Comparison of ENCODE assay signal across 27 cellular contexts in genomic region chr16:1398826-1399581, GRCh38. TPM values are rescaled to one million over a fixed set of nuclear protein-coding genes. Genes with fewer than 3 reads are reported as not detected.
DNase-seq lines count a peak whose midpoint lies in the region; ATAC-seq lines count a peak whose summit lies in the region.
"Had no signal": no experiment of that assay in that cellular context is flagged by ENCODE, and none has a peak within 500 bp of the region (broad histone marks: within the 10 kb centered on the region; RNA-seq: fewer than 3 reads in every experiment).

No MANE protein-coding gene starts in this region.

- WGBS in neuronal stem cell (ENCODE audit: extremely low coverage in 2 of 2, insufficient read length in 2 of 2, insufficient replicate concordance in 1 of 2), 2 donors = no CpG with 5 or more reads among the region's 38 CpGs

- H3K9ac ChIP-seq in neuronal stem cell (ENCODE audit: low read depth, low read length, poor library complexity) = peak overlapping the region; percentile 70
- H3K9ac ChIP-seq: KMS-11 had no signal

- H3K27me3 Mint-ChIP-seq in activated naive CD4-positive, alpha-beta T cell treated with anti-CD3 and anti-CD28 coated beads for 36 hours (ENCODE audit: low read depth) = no peaks in the 10 kb centered on the region
- H3K27me3 Mint-ChIP-seq in central memory CD8-positive, alpha-beta T cell = no peaks in the 10 kb centered on the region
- no peaks in the 10 kb centered on the region for H3K27me3 Mint-ChIP-seq in activated CD8-positive, alpha-beta T cell treated with anti-CD3 and anti-CD28 coated beads, Interleukin-2, amount 10 ng/mL, durations not matched to agents 7 days and 5 days (ENCODE audit: low read depth)
- H3K27me3 Mint-ChIP-seq: CD4-positive, alpha-beta memory T cell had no signal

- H3K4ac ChIP-seq in neuronal stem cell (ENCODE audit: low read length) = no peak overlapping the region

- peak overlapping the region; percentile 53 for H3K27ac Mint-ChIP-seq in activated naive CD4-positive, alpha-beta T cell treated with anti-CD3 and anti-CD28 coated beads for 36 hours
- peak overlapping the region in 1 of 2 donors; percentile 46 for H3K27ac Mint-ChIP-seq in activated naive CD4-positive, alpha-beta T cell treated with anti-CD3 and anti-CD28 coated beads, Interleukin-2, amount 50 U/mL, for 72 hours
- H3K27ac Mint-ChIP-seq in central memory CD8-positive, alpha-beta T cell (ENCODE audit: low read depth) = peak overlapping the region; percentile 44
- no peak overlapping the region for H3K27ac Mint-ChIP-seq in activated CD8-positive, alpha-beta T cell treated with anti-CD3 and anti-CD28 coated beads, Interleukin-2, amount 10 ng/mL, durations not matched to agents 7 days and 5 days
- no peak overlapping the region for H3K27ac Mint-ChIP-seq in stimulated activated effector memory CD8-positive, alpha-beta T cell treated with anti-CD3 and anti-CD28 coated beads, Interleukin-12 subunit alpha, Interleukin-12 subunit beta, amount 100 ng/mL, for 72 hours
- H3K27ac Mint-ChIP-seq: CD4-positive, alpha-beta memory T cell; GM23338 had no signal

- H3K4me3 ChIP-seq in neuronal stem cell (ENCODE audit: low read length in 2 of 2) = no peak overlapping the region
- H3K4me3 ChIP-seq: GM23338, SJCRH30 had no signal

- H3K27ac ChIP-seq in neuronal stem cell (replicated peaks; ENCODE audit: low read length) = no peak overlapping the region
- H3K27ac ChIP-seq: KMS-11, SJCRH30 had no signal

- no peaks in the 10 kb centered on the region for H3K4me1 Mint-ChIP-seq in activated naive CD4-positive, alpha-beta T cell treated with anti-CD3 and anti-CD28 coated beads for 36 hours (ENCODE audit: low read depth)
- H3K4me1 Mint-ChIP-seq in central memory CD8-positive, alpha-beta T cell = peaks cover 11% of the 10 kb centered on the region
- no peaks in the 10 kb centered on the region for H3K4me1 Mint-ChIP-seq in activated CD8-positive, alpha-beta T cell treated with anti-CD3 and anti-CD28 coated beads, Interleukin-2, amount 10 ng/mL, durations not matched to agents 7 days and 5 days (ENCODE audit: low read depth)
- H3K4me1 Mint-ChIP-seq in stimulated activated effector memory CD8-positive, alpha-beta T cell treated with anti-CD3 and anti-CD28 coated beads, Interleukin-12 subunit alpha, Interleukin-12 subunit beta, amount 100 ng/mL, for 72 hours = peaks cover 16% of the 10 kb centered on the region
- H3K4me1 Mint-ChIP-seq: GM23338 had no signal

- peaks cover 11% of the 10 kb centered on the region for H3K79me1 ChIP-seq in neuronal stem cell (ENCODE audit: low read depth, low read length)

- no peaks in the 10 kb centered on the region for H3K4me1 ChIP-seq in neuronal stem cell (ENCODE audit: control insufficient read depth in 2 of 2, insufficient read depth in 1 of 2, low read depth in 1 of 2, low read length in 2 of 2)
- H3K4me1 ChIP-seq: SJCRH30 had no signal

- no peak overlapping the region for H2AFZ ChIP-seq in neuronal stem cell (ENCODE audit: low read length)
- H2AFZ ChIP-seq: GM23338 had no signal

- H3K27me3 ChIP-seq in neuronal stem cell (ENCODE audit: control insufficient read depth in 3 of 3, insufficient read depth in 3 of 3, low read depth in 1 of 3, low read length in 3 of 3) = no peaks in the 10 kb centered on the region
- H3K27me3 ChIP-seq: SJCRH30 had no signal

- H2BK12ac ChIP-seq in neuronal stem cell (ENCODE audit: low read length) = peak overlapping the region; percentile 30

- H3K4me2 ChIP-seq in neuronal stem cell (ENCODE audit: insufficient read depth, low read length, poor library complexity, severe bottlenecking) = no peak overlapping the region
- H3K4me2 ChIP-seq: GM23338, KMS-11 had no signal

- ATAC-seq in activated naive CD4-positive, alpha-beta T cell treated with anti-CD3 and anti-CD28 coated beads, Interleukin-2, amount 50 U/mL, for 72 hours = no peak
- ATAC-seq in central memory CD8-positive, alpha-beta T cell (replicated peaks; ENCODE audit: extremely low read depth, poor library complexity, severe bottlenecking) = no peak
- no peak for ATAC-seq in activated CD8-positive, alpha-beta T cell treated with anti-CD3 and anti-CD28 coated beads, Interleukin-2, amount 10 ng/mL, durations not matched to agents 7 days and 5 days
- no peak for ATAC-seq in stimulated activated effector memory CD8-positive, alpha-beta T cell treated with anti-CD3 and anti-CD28 coated beads, Interleukin-12 subunit alpha, Interleukin-12 subunit beta, amount 100 ng/mL, for 72 hours
- ATAC-seq: GM23338 had no signal

- H3K36me3 ChIP-seq in neuronal stem cell (replicated peaks in 1 of 2; ENCODE audit: control insufficient read depth in 2 of 2, insufficient read depth in 2 of 2, low read length in 2 of 2) = peaks cover 24 to 25% of the 10 kb centered on the region in 2 donors
- H3K36me3 ChIP-seq: SJCRH30 had no signal

- CTCF ChIA-PET in activated naive CD4-positive, alpha-beta T cell treated with anti-CD3 and anti-CD28 coated beads for 36 hours (lab: Charles Lee) = no interaction called here
- CTCF ChIA-PET in activated CD8-positive, alpha-beta T cell treated with anti-CD3 and anti-CD28 coated beads, Interleukin-2, amount 10 ng/mL, durations not matched to agents 7 days and 5 days (lab: Charles Lee) = no interaction called here

- H2BK15ac ChIP-seq in neuronal stem cell (ENCODE audit: low read length) = no peak overlapping the region

- H3K23ac ChIP-seq in neuronal stem cell (ENCODE audit: low read depth, low read length, poor library complexity) = peak overlapping the region; percentile 73

- H3K9me3 Mint-ChIP-seq in activated naive CD4-positive, alpha-beta T cell treated with anti-CD3 and anti-CD28 coated beads for 36 hours = no peaks in the 10 kb centered on the region
- H3K9me3 Mint-ChIP-seq in activated naive CD4-positive, alpha-beta T cell treated with anti-CD3 and anti-CD28 coated beads, Interleukin-2, amount 50 U/mL, for 72 hours = no peaks in the 10 kb centered on the region
- no peaks in the 10 kb centered on the region for H3K9me3 Mint-ChIP-seq in central memory CD8-positive, alpha-beta T cell
- H3K9me3 Mint-ChIP-seq in activated CD8-positive, alpha-beta T cell treated with anti-CD3 and anti-CD28 coated beads, Interleukin-2, amount 10 ng/mL, durations not matched to agents 7 days and 5 days (ENCODE audit: insufficient read depth) = no peaks in the 10 kb centered on the region
- no peaks in the 10 kb centered on the region for H3K9me3 Mint-ChIP-seq in stimulated activated effector memory CD8-positive, alpha-beta T cell treated with anti-CD3 and anti-CD28 coated beads, Interleukin-12 subunit alpha, Interleukin-12 subunit beta, amount 100 ng/mL, for 72 hours
- H3K9me3 Mint-ChIP-seq: CD4-positive, alpha-beta memory T cell; GM23338 had no signal

- peaks cover 7% of the 10 kb centered on the region for H3K36me3 Mint-ChIP-seq in activated naive CD4-positive, alpha-beta T cell treated with anti-CD3 and anti-CD28 coated beads for 36 hours (ENCODE audit: low read depth)
- H3K36me3 Mint-ChIP-seq in activated naive CD4-positive, alpha-beta T cell treated with anti-CD3 and anti-CD28 coated beads, Interleukin-2, amount 50 U/mL, for 72 hours = no peaks in the 10 kb centered on the region
- peaks cover 48% of the 10 kb centered on the region for H3K36me3 Mint-ChIP-seq in central memory CD8-positive, alpha-beta T cell (ENCODE audit: insufficient read depth)
- H3K36me3 Mint-ChIP-seq in activated CD8-positive, alpha-beta T cell treated with anti-CD3 and anti-CD28 coated beads, Interleukin-2, amount 10 ng/mL, durations not matched to agents 7 days and 5 days (ENCODE audit: low read depth) = peaks cover 14% of the 10 kb centered on the region
- peaks cover 54% of the 10 kb centered on the region for H3K36me3 Mint-ChIP-seq in stimulated activated effector memory CD8-positive, alpha-beta T cell treated with anti-CD3 and anti-CD28 coated beads, Interleukin-12 subunit alpha, Interleukin-12 subunit beta, amount 100 ng/mL, for 72 hours

- H3K18ac ChIP-seq in neuronal stem cell (ENCODE audit: low read length) = no peak overlapping the region

- no peak overlapping the region for H2AK5ac ChIP-seq in neuronal stem cell (ENCODE audit: low read depth, low read length)

- H3K4me3 Mint-ChIP-seq in activated naive CD4-positive, alpha-beta T cell treated with anti-CD3 and anti-CD28 coated beads for 36 hours = no peak overlapping the region
- H3K4me3 Mint-ChIP-seq in central memory CD8-positive, alpha-beta T cell = no peak overlapping the region
- no peak overlapping the region for H3K4me3 Mint-ChIP-seq in activated CD8-positive, alpha-beta T cell treated with anti-CD3 and anti-CD28 coated beads, Interleukin-2, amount 10 ng/mL, durations not matched to agents 7 days and 5 days
- no peak overlapping the region for H3K4me3 Mint-ChIP-seq in stimulated activated effector memory CD8-positive, alpha-beta T cell treated with anti-CD3 and anti-CD28 coated beads, Interleukin-12 subunit alpha, Interleukin-12 subunit beta, amount 100 ng/mL, for 72 hours
- H3K4me3 Mint-ChIP-seq: CD4-positive, alpha-beta memory T cell; GM23338 had no signal

- peak overlapping the region; percentile 38 for H3K14ac ChIP-seq in neuronal stem cell (ENCODE audit: low read length)

- intact Hi-C loops in activated naive CD4-positive, alpha-beta T cell treated with anti-CD3 and anti-CD28 coated beads for 36 hours (cut with micrococcal nuclease) = no loop called here

- POLR2A ChIA-PET in activated CD8-positive, alpha-beta T cell treated with anti-CD3 and anti-CD28 coated beads, Interleukin-2, amount 10 ng/mL, durations not matched to agents 7 days and 5 days (lab: Charles Lee) = interaction anchor here (1.0 kb wide), 1 partner anchor 15 kb away, joined by 3 read pairs; no protein-coding TSS in a partner anchor

- peak overlapping the region; percentile 39 for H2BK5ac ChIP-seq in neuronal stem cell (ENCODE audit: low read length)

- H4K8ac ChIP-seq in neuronal stem cell (ENCODE audit: low read depth, low read length) = no peak overlapping the region

- H2BK120ac ChIP-seq in neuronal stem cell (ENCODE audit: low read depth, low read length) = no peak overlapping the region

- DNase-seq in activated naive CD4-positive, alpha-beta T cell treated with anti-CD3 and anti-CD28 coated beads for 36 hours = no peak
- DNase-seq in activated naive CD4-positive, alpha-beta T cell treated with anti-CD3 and anti-CD28 coated beads, Interleukin-2, amount 50 U/mL, for 72 hours (ENCODE audit: low spot score in 2 of 2) = no peak
- DNase-seq in D341Med (ENCODE audit: low spot score) (peak; percentile 12), neuronal stem cell (ENCODE audit: low spot score) (no peak), GOT3 (lab: John Stamatoyannopoulos, UW) (no peak)
- DNase-seq in central memory CD8-positive, alpha-beta T cell (ENCODE audit: low spot score in 2 of 2) = no peak
- no peak for DNase-seq in activated CD8-positive, alpha-beta T cell treated with anti-CD3 and anti-CD28 coated beads, Interleukin-2, amount 10 ng/mL, durations not matched to agents 7 days and 5 days
- no peak for DNase-seq in stimulated activated effector memory CD8-positive, alpha-beta T cell treated with anti-CD3 and anti-CD28 coated beads, Interleukin-12 subunit alpha, Interleukin-12 subunit beta, amount 100 ng/mL, for 72 hours (ENCODE audit: low spot score in 2 of 2)
- DNase-seq: C1 segment of cervical spinal cord; CD4-positive, alpha-beta memory T cell; COR-L47; HCEC 1CT; IMR-90; NCI-H1048; NCI-H1417; NCI-H1694 treated with DMSO at 0.1 percent for 48 hours; NCI-H2081 treated with DMSO at 0.1 percent for 48 hours; NCI-H2171; NCI-H226; NCI-H510A; NCI-H69; OCI-M1; SJCRH30 had no signal

- no peak overlapping the region for H4K91ac ChIP-seq in neuronal stem cell (ENCODE audit: low read depth, low read length, poor library complexity)

- no peaks in the 10 kb centered on the region for H3K9me3 ChIP-seq in neuronal stem cell (replicated peaks in 1 of 2; ENCODE audit: control insufficient read depth in 2 of 2, insufficient read depth in 1 of 2, low read depth in 1 of 2, low read length in 2 of 2)
- H3K9me3 ChIP-seq: SJCRH30 had no signal

RNA-seq across cellular contexts. Expression of gene UNKL, which starts 15.5 kb away (rescaled TPM):
- 10 to 100 TPM; 35.9 to 38.4 TPM for total RNA-seq in activated naive CD4-positive, alpha-beta T cell treated with anti-CD3 and anti-CD28 coated beads for 36 hours
- total RNA-seq in activated naive CD4-positive, alpha-beta T cell treated with anti-CD3 and anti-CD28 coated beads, Interleukin-2, amount 50 U/mL, for 72 hours = 10 to 100 TPM; 38.0 to 72.1 TPM
- polyA plus RNA-seq in neuronal stem cell (2013, experiment 1 of 2) = 14.1 TPM
- polyA plus RNA-seq in neuronal stem cell (2013, experiment 2 of 2) = 14.2 TPM
- 10 to 100 TPM; 19.6 to 24.9 TPM for total RNA-seq in activated CD8-positive, alpha-beta T cell treated with anti-CD3 and anti-CD28 coated beads, Interleukin-2, amount 10 ng/mL, durations not matched to agents 7 days and 5 days

RNA-seq across cellular contexts. Expression of gene UQCC4, which starts 21.5 kb away (rescaled TPM):
- total RNA-seq in activated naive CD4-positive, alpha-beta T cell treated with anti-CD3 and anti-CD28 coated beads for 36 hours = 10 to 100 TPM; 11.2 to 12.2 TPM
- 10 to 100 TPM; 12.4 to 15.2 TPM for total RNA-seq in activated naive CD4-positive, alpha-beta T cell treated with anti-CD3 and anti-CD28 coated beads, Interleukin-2, amount 50 U/mL, for 72 hours
- 15.5 TPM for polyA plus RNA-seq in neuronal stem cell (2013, experiment 1 of 2)
- 14.7 TPM for polyA plus RNA-seq in neuronal stem cell (2013, experiment 2 of 2)
- total RNA-seq in activated CD8-positive, alpha-beta T cell treated with anti-CD3 and anti-CD28 coated beads, Interleukin-2, amount 10 ng/mL, durations not matched to agents 7 days and 5 days = 10 to 100 TPM; 17.2 to 20.1 TPM

RNA-seq across cellular contexts. Expression of gene PERCC1, which starts 31.9 kb away (rescaled TPM):
- under 1 TPM in 1 of 2 experiments, not detected in 1; 0.31 TPM for total RNA-seq in activated naive CD4-positive, alpha-beta T cell treated with anti-CD3 and anti-CD28 coated beads for 36 hours
- total RNA-seq in activated naive CD4-positive, alpha-beta T cell treated with anti-CD3 and anti-CD28 coated beads, Interleukin-2, amount 50 U/mL, for 72 hours = under 1 TPM in 1 of 2 donors, not detected in 1; 0.27 TPM
- polyA plus RNA-seq in neuronal stem cell (2013, experiment 1 of 2) = not detected
- polyA plus RNA-seq in neuronal stem cell (2013, experiment 2 of 2) = not detected
- total RNA-seq in activated CD8-positive, alpha-beta T cell treated with anti-CD3 and anti-CD28 coated beads, Interleukin-2, amount 10 ng/mL, durations not matched to agents 7 days and 5 days = under 1 TPM in 1 of 2 experiments, not detected in 1; 0.37 TPM
- total RNA-seq: A172, GM23338, IMR-90 had no signal
- polyA plus RNA-seq: AG04450; CD4-positive, alpha-beta memory T cell; GM23338; IMR-90 had no signal

RNA-seq across cellular contexts. Expression of gene CCDC154, which starts 45.4 kb away (rescaled TPM):
- 1 to 10 TPM in 1 of 2 experiments, under 1 TPM in 1; 0.74 to 1.8 TPM for total RNA-seq in activated naive CD4-positive, alpha-beta T cell treated with anti-CD3 and anti-CD28 coated beads for 36 hours
- 1 to 10 TPM; 2.6 to 3.6 TPM for total RNA-seq in activated naive CD4-positive, alpha-beta T cell treated with anti-CD3 and anti-CD28 coated beads, Interleukin-2, amount 50 U/mL, for 72 hours
- polyA plus RNA-seq in neuronal stem cell (2013, experiment 1 of 2) = 0.86 TPM
- polyA plus RNA-seq in neuronal stem cell (2013, experiment 2 of 2) = 1.2 TPM
- 1 to 10 TPM; 1.5 to 2.1 TPM for total RNA-seq in activated CD8-positive, alpha-beta T cell treated with anti-CD3 and anti-CD28 coated beads, Interleukin-2, amount 10 ng/mL, durations not matched to agents 7 days and 5 days
- total RNA-seq: GM23338, IMR-90 had no signal

RNA-seq across cellular contexts. Expression of gene GNPTG, which starts 47.3 kb away (rescaled TPM):
- total RNA-seq in activated naive CD4-positive, alpha-beta T cell treated with anti-CD3 and anti-CD28 coated beads for 36 hours = 10 to 100 TPM; 15.9 to 17.3 TPM
- 10 to 100 TPM; 21.7 to 25.4 TPM for total RNA-seq in activated naive CD4-positive, alpha-beta T cell treated with anti-CD3 and anti-CD28 coated beads, Interleukin-2, amount 50 U/mL, for 72 hours
- 14.7 TPM for polyA plus RNA-seq in neuronal stem cell (2013, experiment 1 of 2)
- 13.2 TPM for polyA plus RNA-seq in neuronal stem cell (2013, experiment 2 of 2)
- total RNA-seq in activated CD8-positive, alpha-beta T cell treated with anti-CD3 and anti-CD28 coated beads, Interleukin-2, amount 10 ng/mL, durations not matched to agents 7 days and 5 days = 10 to 100 TPM; 24.2 to 25.1 TPM

Comparison
In these comparisons a context has a peak if more than half of its experiments do, and no peak if none do; other contexts are left out.
1. H3K27ac Mint-ChIP-seq: peak in activated naive CD4-positive, alpha-beta T cell treated with anti-CD3 and anti-CD28 coated beads for 36 hours (single experiment) and central memory CD8-positive, alpha-beta T cell (single experiment); none in activated CD8-positive, alpha-beta T cell treated with anti-CD3 and anti-CD28 coated beads, Interleukin-2, amount 10 ng/mL, durations not matched to agents 7 days and 5 days (single experiment) and stimulated activated effector memory CD8-positive, alpha-beta T cell treated with anti-CD3 and anti-CD28 coated beads, Interleukin-12 subunit alpha, Interleukin-12 subunit beta, amount 100 ng/mL, for 72 hours (single experiment).